Comparison of ENCODE assay signal across 35 cellular contexts in genomic region chr5:158039441-158039840, GRCh38.
DNase-seq lines count a peak whose midpoint lies in the region; ATAC-seq and TF ChIP-seq lines count a peak whose summit lies in the region.
"Had no signal": no experiment of that assay in that cellular context is flagged by ENCODE, and none has a peak within 500 bp of the region (broad histone marks: within the 10 kb centered on the region; RNA-seq: fewer than 3 reads in every experiment).

No MANE protein-coding gene starts in this region.

- peaks cover 14% of the 10 kb centered on the region for H3K9me3 Mint-ChIP-seq in mesothelial cell of epicardium
- H3K9me3 Mint-ChIP-seq in CD8-positive, alpha-beta memory T cell = peaks cover 6 to 22% (median 13%) of the 10 kb centered on the region in 5 donors

- no peaks in the 10 kb centered on the region for H3K4me1 ChIP-seq in left ventricle myocardium inferior
- H3K4me1 ChIP-seq in CD8-positive, alpha-beta memory T cell (ENCODE audit: insufficient read depth, low read length) = no peaks in the 10 kb centered on the region
- H3K4me1 ChIP-seq: ascending aorta, BE2C, transverse colon had no signal

- POLR2A ChIA-PET in CD8-positive, alpha-beta memory T cell (lab: Charles Lee) = no interaction called here

- no peak overlapping the region for H3K4me3 ChIP-seq in left ventricle myocardium inferior
- no peak overlapping the region for H3K4me3 ChIP-seq in CD8-positive, alpha-beta memory T cell (ENCODE audit: low read length)
- H3K4me3 ChIP-seq: ascending aorta, cardiac muscle cell, GM23338, PC-9, transverse colon had no signal

- peaks cover 10% of the 10 kb centered on the region for H3K36me3 Mint-ChIP-seq in mesothelial cell of epicardium
- peaks cover 0 to 14% (median 0%) of the 10 kb centered on the region in 3 donors for H3K36me3 Mint-ChIP-seq in CD8-positive, alpha-beta memory T cell
- H3K36me3 Mint-ChIP-seq: stimulated activated effector memory CD8-positive, alpha-beta T cell treated with anti-CD3 and anti-CD28 coated beads, Interleukin-12 subunit alpha, Interleukin-12 subunit beta, amount 100 ng/mL, for 72 hours had no signal

- peaks cover 4% of the 10 kb centered on the region for H3K27me3 ChIP-seq in left ventricle myocardium inferior (ENCODE audit: low read depth)
- no peaks in the 10 kb centered on the region for H3K27me3 ChIP-seq in CD8-positive, alpha-beta memory T cell (ENCODE audit: insufficient read depth, low read length, poor library complexity, severe bottlenecking)
- H3K27me3 ChIP-seq: ascending aorta, BE2C, cardiac muscle cell, transverse colon had no signal

- no peak overlapping the region for H3K27ac ChIP-seq in left ventricle myocardium inferior (replicated peaks)
- no peak overlapping the region for H3K27ac ChIP-seq in CD8-positive, alpha-beta memory T cell (ENCODE audit: low read depth, low read length)
- H3K27ac ChIP-seq: ascending aorta, cardiac muscle cell, HL-60, PC-9, transverse colon had no signal

- CTCF ChIA-PET in CD8-positive, alpha-beta memory T cell (lab: Charles Lee) = no interaction called here

- H3K4me1 Mint-ChIP-seq in mesothelial cell of epicardium = peaks cover 9% of the 10 kb centered on the region
- H3K4me1 Mint-ChIP-seq in CD8-positive, alpha-beta memory T cell = no peaks in the 10 kb centered on the region
- H3K4me1 Mint-ChIP-seq: GM23338; nephron progenitor cell; stimulated activated effector memory CD8-positive, alpha-beta T cell treated with anti-CD3 and anti-CD28 coated beads, Interleukin-12 subunit alpha, Interleukin-12 subunit beta, amount 100 ng/mL, for 72 hours had no signal

- DNase-seq in mesothelial cell of epicardium (ENCODE audit: low spot score in 2 of 2, unreplicated experiment in 2 of 2) (no peak), left ventricle myocardium inferior (no peak), left ventricle myocardium superior (no peak)
- no peak for DNase-seq in CD8-positive, alpha-beta memory T cell
- DNase-seq: activated CD4-positive, alpha-beta T cell treated with anti-CD3 and anti-CD28 coated beads, Interleukin-2, amount 50 U/mL, for 1 hour; activated CD4-positive, CD25-positive, alpha-beta regulatory T cell; activated effector memory CD4-positive, alpha-beta T cell treated with anti-CD3 and anti-CD28 coated beads, Interleukin-2, amount 50 U/mL, for 16 hours; activated T-cell treated with anti-CD3 and anti-CD28 coated beads, Interleukin-2, amount 50 U/mL, for 1 hour; BE2C; DMS153; effector CD8-positive, alpha-beta T cell; HFFc6; hypothalamus; Karpas-422; left cardiac atrium; MV-4-11; NCI-H1436 treated with DMSO at 0.1 percent for 48 hours; NCI-H226; NCI-H526 treated with DMSO at 0.1 percent for 48 hours; nephron progenitor cell; PC-9; SK-N-SH; stimulated activated CD4-positive, alpha-beta T cell treated with anti-CD3 and anti-CD28 coated beads, Interleukin-15, amount 100 ng/mL, for 24 hours; transverse colon had no signal

- intact Hi-C loops in left ventricle myocardium inferior (cut with micrococcal nuclease) (no loop called here), left ventricle myocardium superior (cut with micrococcal nuclease) (no loop called here)

- no peaks in the 10 kb centered on the region for H3K27me3 Mint-ChIP-seq in mesothelial cell of epicardium (ENCODE audit: low read depth)
- peaks cover 3 to 21% of the 10 kb centered on the region in 2 donors for H3K27me3 Mint-ChIP-seq in CD8-positive, alpha-beta memory T cell

- peaks cover 9% of the 10 kb centered on the region for H3K9me3 ChIP-seq in left ventricle myocardium inferior (replicated peaks)
- H3K9me3 ChIP-seq in CD8-positive, alpha-beta memory T cell (ENCODE audit: low read length) = no peaks in the 10 kb centered on the region
- H3K9me3 ChIP-seq: BE2C, SK-N-SH had no signal

- no peak overlapping the region for H3K4me3 Mint-ChIP-seq in mesothelial cell of epicardium
- H3K4me3 Mint-ChIP-seq in CD8-positive, alpha-beta memory T cell = no peak overlapping the region
- H3K4me3 Mint-ChIP-seq: activated naive CD8-positive, alpha-beta T cell; GM23338; HFFc6; nephron progenitor cell; stimulated activated effector memory CD8-positive, alpha-beta T cell treated with anti-CD3 and anti-CD28 coated beads, Interleukin-12 subunit alpha, Interleukin-12 subunit beta, amount 100 ng/mL, for 72 hours; T-helper 1 cell treated with Interleukin-12 subunit alpha and Interleukin-12 subunit beta and Interleukin-4 antibody, amounts not matched to agents 30 μg/mL and 1 μg/mL, for 36 hours had no signal

- ATAC-seq in GM18517 (IDR thresholded peaks at IDR 0.05; ENCODE audit: unreplicated experiment) (peak; percentile 27), GM21576 (IDR thresholded peaks at IDR 0.05; ENCODE audit: unreplicated experiment) (peak; percentile 19), HG03045 (IDR thresholded peaks at IDR 0.05; ENCODE audit: unreplicated experiment) (peak; percentile 13), HG02623 (IDR thresholded peaks at IDR 0.05; ENCODE audit: unreplicated experiment) (no peak), left ventricle myocardium superior (no peak)
- ATAC-seq: GM23338; left cardiac atrium; stimulated activated effector memory CD8-positive, alpha-beta T cell treated with anti-CD3 and anti-CD28 coated beads, Interleukin-12 subunit alpha, Interleukin-12 subunit beta, amount 100 ng/mL, for 72 hours had no signal

- peak overlapping the region; percentile 7 for H3K27ac Mint-ChIP-seq in mesothelial cell of epicardium
- no peak overlapping the region for H3K27ac Mint-ChIP-seq in CD8-positive, alpha-beta memory T cell
- H3K27ac Mint-ChIP-seq: activated naive CD8-positive, alpha-beta T cell; GM23338; HFFc6; nephron progenitor cell; stimulated activated effector memory CD8-positive, alpha-beta T cell treated with anti-CD3 and anti-CD28 coated beads, Interleukin-12 subunit alpha, Interleukin-12 subunit beta, amount 100 ng/mL, for 72 hours; T-helper 1 cell treated with Interleukin-12 subunit alpha and Interleukin-12 subunit beta and Interleukin-4 antibody, amounts not matched to agents 30 μg/mL and 1 μg/mL, for 36 hours had no signal

- no peaks in the 10 kb centered on the region for H3K36me3 ChIP-seq in left ventricle myocardium inferior
- no peaks in the 10 kb centered on the region for H3K36me3 ChIP-seq in CD8-positive, alpha-beta memory T cell (ENCODE audit: insufficient read depth, low read length)
- H3K36me3 ChIP-seq: ascending aorta, BE2C, cardiac muscle cell, transverse colon had no signal

- TF ChIP-seq CTCF in mesothelial cell of epicardium (IDR thresholded peaks at IDR 0.05; ENCODE audit: unreplicated experiment) = no peak
- TF ChIP-seq CTCF in left ventricle myocardium inferior (IDR thresholded peaks at IDR 0.05; ENCODE audit: borderline replicate concordance) = no peak

Comparison
In these comparisons a context has a peak if more than half of its experiments do, and no peak if none do; other contexts are left out.
1. ATAC-seq: peak in GM18517 (single experiment), GM21576 (single experiment) and HG03045 (single experiment); none in HG02623 (single experiment) and left ventricle myocardium superior (single experiment).